31 cellular contexts compared by ENCODE assay signal in the genomic region with DNA sequence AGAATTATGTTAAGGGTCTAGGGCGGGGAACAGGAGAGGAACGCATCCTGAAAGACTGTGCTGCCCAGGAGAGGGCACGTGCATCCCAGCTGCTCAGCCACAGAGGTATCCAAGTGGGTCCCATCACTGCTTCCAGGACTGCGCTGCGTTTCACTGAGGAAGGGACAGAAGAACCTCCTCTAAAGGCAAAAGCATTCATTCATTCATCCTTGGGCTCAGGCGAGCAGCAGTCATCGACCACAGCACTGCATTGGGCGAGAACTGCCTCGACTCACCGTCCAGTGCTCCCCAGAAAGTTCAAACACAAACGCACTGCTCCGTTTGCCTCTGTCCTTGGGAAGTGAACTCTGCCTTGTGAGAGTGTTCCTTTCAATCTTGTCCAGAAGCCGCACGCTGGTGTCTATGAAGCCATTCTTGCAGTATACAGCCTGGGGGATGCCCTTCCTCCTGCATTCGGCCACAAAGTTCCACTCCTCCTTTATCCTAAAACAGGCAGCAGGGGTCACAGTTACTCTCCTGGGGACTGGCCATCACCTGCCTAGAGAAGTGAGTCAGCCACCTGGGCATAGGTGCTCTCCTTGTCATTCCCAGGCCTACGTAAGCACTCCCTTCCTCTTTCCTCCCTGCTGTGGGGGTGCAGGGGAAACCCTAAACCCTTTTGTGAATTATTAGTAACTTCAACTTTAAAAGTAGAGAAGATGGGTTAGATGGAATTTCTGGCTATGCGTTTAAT. TPM values are rescaled to one million over a fixed set of nuclear protein-coding genes. Genes with fewer than 3 reads are reported as not detected.
DNase-seq lines count a peak whose midpoint lies in the region; ATAC-seq and TF ChIP-seq lines count a peak whose summit lies in the region.
"Had no signal": no experiment of that assay in that cellular context is flagged by ENCODE, and none has a peak within 500 bp of the region (broad histone marks: within the 10 kb centered on the region; RNA-seq: fewer than 3 reads in every experiment).

No MANE protein-coding gene starts in this region.

- H3K27me3 Mint-ChIP-seq in H9 (ENCODE audit: low read depth) (no peaks in the 10 kb centered on the region; the same call in 1 of the 2 replicates), WTC11 (ENCODE audit: low read depth) (no peaks in the 10 kb centered on the region)
- H3K27me3 Mint-ChIP-seq: activated naive CD4-positive, alpha-beta T cell treated with anti-CD3 and anti-CD28 coated beads, Interleukin-2, amount 50 U/mL, for 24 hours; stimulated activated naive CD8-positive, alpha-beta T cell treated with anti-CD3 and anti-CD28 coated beads, Interleukin-15, amount 100 ng/mL, for 72 hours had no signal

- H3K79me1 ChIP-seq in H9 (ENCODE audit: insufficient read depth, low read depth, low read length, poor library complexity, severe bottlenecking): no peaks in the 10 kb centered on the region

- no peak overlapping the region for H3K23ac ChIP-seq in H9 (ENCODE audit: insufficient read length, low read depth, low read length)

- H4K8ac ChIP-seq in H9 (replicated peaks; ENCODE audit: insufficient read length, low read depth, low read length): no peak overlapping the region

- H2AK5ac ChIP-seq in H9 (ENCODE audit: insufficient read length, low read length): no peak overlapping the region

- H3T11ph ChIP-seq in H9 (ENCODE audit: low read length): no peak overlapping the region

- H3K56ac ChIP-seq in H9 (ENCODE audit: insufficient read length, low read depth, low read length): no peak overlapping the region

- H3K4me3 ChIP-seq in BLaER1 (no peak overlapping the region), iPS-20b (ENCODE audit: low read length) (no peak overlapping the region)
- H3K4me3 ChIP-seq: A549, left lung, prostate gland, sigmoid colon had no signal

- H4K5ac ChIP-seq in H9 (ENCODE audit: insufficient read length, low read depth, low read length): no peak overlapping the region

- H3K4me1 Mint-ChIP-seq in H9 (peaks cover 57 to 60% of the 10 kb centered on the region in 2 experiments), WTC11 (peaks cover 67% of the 10 kb centered on the region)

- peak; percentile 54 for DNase-seq in H9
- no peak for DNase-seq in WTC11 (ENCODE audit: low spot score)
- no peak for DNase-seq in retina
- no peak for DNase-seq in pons (ENCODE audit: low spot score)
- DNase-seq: activated CD4-positive, alpha-beta T cell treated with anti-CD3 and anti-CD28 coated beads for 1 hour; amygdala; brain microvascular endothelial cell; CD8-positive, alpha-beta memory T cell; EL; islet precursor cell; left lung; NCI-H1694; NCI-H2171 treated with DMSO at 0.1 percent for 48 hours; NCI-H510A; OCI-M1; sigmoid colon; stimulated activated CD4-positive, alpha-beta T cell treated with anti-CD3 and anti-CD28 coated beads, Interleukin-12 subunit alpha, Interleukin-12 subunit beta, amount 100 ng/mL, for 4 hours; stimulated activated CD4-positive, alpha-beta T cell treated with anti-CD3 and anti-CD28 coated beads, Interleukin-2, amount 100 ng/mL, for 48 hours; stimulated activated naive CD8-positive, alpha-beta T cell treated with anti-CD3 and anti-CD28 coated beads, Interleukin-15, amount 100 ng/mL, for 72 hours had no signal

- peak overlapping the region; percentile 30 for H2BK12ac ChIP-seq in H9 (ENCODE audit: insufficient read length, low read depth, low read length)

- TF ChIP-seq CTCF in H9 (conservative IDR thresholded peaks at IDR 0.05) (peak; percentile 16; the same call in 1 of the 3 replicates), WTC11 (IDR thresholded peaks at IDR 0.05) (no peak)

- peaks cover 18% of the 10 kb centered on the region in 2 experiments for H3K9me3 Mint-ChIP-seq in H9
- H3K9me3 Mint-ChIP-seq in WTC11: peaks cover 20% of the 10 kb centered on the region
- H3K9me3 Mint-ChIP-seq: activated naive CD4-positive, alpha-beta T cell treated with anti-CD3 and anti-CD28 coated beads, Interleukin-2, amount 50 U/mL, for 24 hours; activated T-helper 2 cell treated with anti-CD3 and anti-CD28 coated beads, Interferon-gamma antibody, Interleukin-2, Interleukin-4, amounts not matched to agents 10 μg/mL and 5 μg/mL and 100 μg/mL, durations not matched to agents 14 hours and 24 hours and 36 hours; CD8-positive, alpha-beta memory T cell; IgD-negative memory B cell; stimulated activated naive CD8-positive, alpha-beta T cell treated with anti-CD3 and anti-CD28 coated beads, Interleukin-15, amount 100 ng/mL, for 72 hours; T-helper 1 cell treated with Interleukin-12 subunit alpha and Interleukin-12 subunit beta and Interleukin-4 antibody, amounts not matched to agents 30 μg/mL and 1 μg/mL, for 36 hours had no signal

- H3K27ac Mint-ChIP-seq in H9: peak overlapping the region; percentile 27 to 92 (median 44); a peak in 4 of 7 replicates
- H3K27ac Mint-ChIP-seq in WTC11: peak overlapping the region; percentile 97
- H3K27ac Mint-ChIP-seq: activated naive CD4-positive, alpha-beta T cell treated with anti-CD3 and anti-CD28 coated beads, Interleukin-2, amount 50 U/mL, for 24 hours; activated T-helper 2 cell treated with anti-CD3 and anti-CD28 coated beads, Interferon-gamma antibody, Interleukin-2, Interleukin-4, amounts not matched to agents 10 μg/mL and 5 μg/mL and 100 μg/mL, durations not matched to agents 14 hours and 24 hours and 36 hours; IgD-negative memory B cell; stimulated activated naive CD8-positive, alpha-beta T cell treated with anti-CD3 and anti-CD28 coated beads, Interleukin-15, amount 100 ng/mL, for 72 hours; T-helper 1 cell treated with Interleukin-12 subunit alpha and Interleukin-12 subunit beta and Interleukin-4 antibody, amounts not matched to agents 30 μg/mL and 1 μg/mL, for 36 hours had no signal

- H4K91ac ChIP-seq in H9 (ENCODE audit: insufficient read length, low read depth, low read length): no peak overlapping the region

- H4K20me1 ChIP-seq in BLaER1 (no peaks in the 10 kb centered on the region), H9 (ENCODE audit: control insufficient read depth, insufficient read depth, insufficient read length) (no peaks in the 10 kb centered on the region)

- H3K4me1 ChIP-seq in BLaER1: peaks cover 93% of the 10 kb centered on the region
- H3K4me1 ChIP-seq in H9 (ENCODE audit: insufficient read depth, low read length): peaks cover 13% of the 10 kb centered on the region; the same call in 1 of the 2 replicates
- peaks cover 31% of the 10 kb centered on the region for H3K4me1 ChIP-seq in iPS-20b (ENCODE audit: insufficient read depth, low read length)
- H3K4me1 ChIP-seq: left lung, prostate gland, sigmoid colon had no signal

- 0 out of 2 replicates have a peak overlapping the region, but pooled peaks have one; percentile 19 for H3K14ac ChIP-seq in H9 (ENCODE audit: insufficient read depth, low read length)

- POLR2A ChIA-PET in WTC11 (lab: Charles Lee): interaction anchor here (0.6 to 1.4 kb wide), 3 partner anchors 31 to 42 kb away, joined by 3 to 8 read pairs (median 5); a partner anchor contains a TSS

- WGBS in H9 (ENCODE audit: extremely low coverage, insufficient read length, low lambda C conversion rate): no CpG with 5 or more reads among the region's 17 CpGs

- H3K27ac ChIP-seq in BLaER1 (peak overlapping the region; percentile 77), H9 (ENCODE audit: insufficient read length, low read depth, low read length) (no peak overlapping the region), iPS-20b (ENCODE audit: low read length) (no peak overlapping the region)
- H3K27ac ChIP-seq: A549, brain microvascular endothelial cell, left lung, prostate gland, sigmoid colon had no signal

- CTCF ChIA-PET in WTC11 (lab: Charles Lee): interaction anchor here (0.9 to 3.0 kb wide), 12 partner anchors 13 to 346 kb away, joined by 3 to 30 read pairs (median 4); no protein-coding TSS in a partner anchor

- H3K18ac ChIP-seq in H9 (ENCODE audit: insufficient read length, low read depth, low read length): no peak overlapping the region

- H2BK120ac ChIP-seq in H9 (ENCODE audit: low read depth, low read length, poor library complexity, severe bottlenecking): no peak overlapping the region

- H3K79me2 ChIP-seq in H9 (ENCODE audit: insufficient read depth, low read length): no peaks in the 10 kb centered on the region

- H3K9me3 ChIP-seq in BLaER1 (peaks cover 6% of the 10 kb centered on the region), H9 (ENCODE audit: control insufficient read depth, low read depth, low read length) (peaks cover 5% of the 10 kb centered on the region), iPS-20b (ENCODE audit: insufficient read depth, low read depth, low read length) (peaks cover 11% of the 10 kb centered on the region)
- H3K9me3 ChIP-seq: A549, left lung, prostate gland, sigmoid colon had no signal

- H3K4ac ChIP-seq in H9 (ENCODE audit: low read depth, low read length): no peak overlapping the region

- no peak overlapping the region for H3K4me3 Mint-ChIP-seq in H9
- no peak overlapping the region for H3K4me3 Mint-ChIP-seq in WTC11
- H3K4me3 Mint-ChIP-seq: activated naive CD4-positive, alpha-beta T cell treated with anti-CD3 and anti-CD28 coated beads, Interleukin-2, amount 50 U/mL, for 24 hours; CD8-positive, alpha-beta memory T cell; stimulated activated naive CD8-positive, alpha-beta T cell treated with anti-CD3 and anti-CD28 coated beads, Interleukin-15, amount 100 ng/mL, for 72 hours; T-helper 1 cell treated with Interleukin-12 subunit alpha and Interleukin-12 subunit beta and Interleukin-4 antibody, amounts not matched to agents 30 μg/mL and 1 μg/mL, for 36 hours had no signal

- H3K36me3 ChIP-seq in BLaER1 (peaks cover 3% of the 10 kb centered on the region; the same call in 1 of the 2 replicates), iPS-20b (ENCODE audit: insufficient read depth, low read depth, low read length) (peaks cover 11% of the 10 kb centered on the region; the same call in 1 of the 2 replicates)
- H3K36me3 ChIP-seq: brain microvascular endothelial cell, left lung, prostate gland had no signal

- no peak overlapping the region for H2AFZ ChIP-seq in H9 (ENCODE audit: low read length)

- H2BK5ac ChIP-seq in H9 (ENCODE audit: insufficient read length, low read length): no peak overlapping the region

- H2BK20ac ChIP-seq in H9 (ENCODE audit: low read depth, low read length, poor library complexity, severe bottlenecking): no peak overlapping the region

- peak overlapping the region; percentile 64 for H3K4me2 ChIP-seq in BLaER1
- H3K4me2 ChIP-seq in H9 (ENCODE audit: insufficient read depth, insufficient read length, low read length): no peak overlapping the region
- H3K4me2 ChIP-seq: A549 had no signal

- no peaks in the 10 kb centered on the region for H3K27me3 ChIP-seq in BLaER1
- no peaks in the 10 kb centered on the region for H3K27me3 ChIP-seq in H9 (ENCODE audit: insufficient read depth, low read length)
- no peaks in the 10 kb centered on the region for H3K27me3 ChIP-seq in iPS-20b (ENCODE audit: insufficient read depth, low read length)
- H3K27me3 ChIP-seq: brain microvascular endothelial cell, left lung, sigmoid colon had no signal

- peaks cover 15 to 23% (median 16%) of the 10 kb centered on the region in 3 experiments for H3K36me3 Mint-ChIP-seq in H9 (ENCODE audit: insufficient read depth in 1 of 3, low read depth in 3 of 3)
- H3K36me3 Mint-ChIP-seq in WTC11: peaks cover 23% of the 10 kb centered on the region
- H3K36me3 Mint-ChIP-seq: activated naive CD4-positive, alpha-beta T cell treated with anti-CD3 and anti-CD28 coated beads, Interleukin-2, amount 50 U/mL, for 24 hours; CD8-positive, alpha-beta memory T cell; IgD-negative memory B cell had no signal

- H3K9ac ChIP-seq in BLaER1 (peak overlapping the region; percentile 43; the same call in 1 of the 2 replicates), H9 (ENCODE audit: extremely low read depth, insufficient read length, low read length) (no peak overlapping the region), iPS-20b (ENCODE audit: low read depth, low read length) (peak overlapping the region; percentile 7; the same call in 1 of the 2 replicates)

- ATAC-seq in WTC11 (peak; percentile 21), HG03280 (IDR thresholded peaks at IDR 0.05; ENCODE audit: unreplicated experiment) (no peak), GM21825 (IDR thresholded peaks at IDR 0.05; ENCODE audit: unreplicated experiment) (no peak)
- ATAC-seq: A549; HCT116; left lung; stimulated activated naive CD8-positive, alpha-beta T cell treated with anti-CD3 and anti-CD28 coated beads, Interleukin-15, amount 100 ng/mL, for 72 hours had no signal

- no peaks in the 10 kb centered on the region for H3K23me2 ChIP-seq in H9 (ENCODE audit: insufficient read length, low read depth, low read length, poor library complexity, severe bottlenecking)

- no peak overlapping the region for H2BK15ac ChIP-seq in H9 (ENCODE audit: low read depth, low read length)

RNA-seq across cellular contexts. Expression of a gene that starts 21.2 kb away (rescaled TPM):
- total RNA-seq in H9 (2021) (2.6 and 3.4 TPM in 2 replicates), WTC11 (2021) (4.0 to 4.9 TPM (median 4.9 TPM) in 3 replicates)
- total RNA-seq: activated T-helper 2 cell treated with anti-CD3 and anti-CD28 coated beads, Interferon-gamma antibody, Interleukin-2, Interleukin-4, amounts not matched to agents 10 μg/mL and 5 μg/mL and 100 μg/mL, durations not matched to agents 14 hours and 24 hours and 36 hours had no signal

RNA-seq across cellular contexts. Expression of a gene that starts 47.2 kb away (rescaled TPM):
- total RNA-seq in H9 (2021) (not detected in 2 replicates), WTC11 (2021) (not detected in 3 replicates)
- total RNA-seq: activated T-helper 2 cell treated with anti-CD3 and anti-CD28 coated beads, Interferon-gamma antibody, Interleukin-2, Interleukin-4, amounts not matched to agents 10 μg/mL and 5 μg/mL and 100 μg/mL, durations not matched to agents 14 hours and 24 hours and 36 hours; CD8-positive, alpha-beta memory T cell; left lung; myocyte; sigmoid colon had no signal
